In the genomic region with DNA sequence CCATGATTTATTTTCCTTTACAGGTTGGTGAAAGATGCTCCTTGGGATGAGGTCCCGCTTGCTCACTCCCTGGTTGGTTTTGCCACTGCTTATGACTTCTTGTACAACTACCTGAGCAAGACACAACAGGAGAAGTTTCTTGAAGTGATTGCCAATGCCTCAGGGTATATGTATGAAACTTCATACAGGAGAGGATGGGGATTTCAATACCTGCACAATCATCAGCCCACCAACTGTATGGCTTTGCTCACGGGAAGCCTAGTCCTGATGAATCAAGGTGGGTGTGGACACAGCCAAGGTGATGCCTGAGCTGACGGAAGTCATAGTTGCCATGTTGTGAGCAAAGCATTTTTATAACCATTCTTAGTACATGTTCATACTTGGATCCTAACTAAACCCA, we compare ENCODE assay signal across 25 cellular contexts. TPM values are rescaled to one million over a fixed set of nuclear protein-coding genes. Genes with fewer than 3 reads are reported as not detected.
"Had no signal": no experiment of that assay in that cellular context is flagged by ENCODE, and none has a peak within 500 bp of the region (broad histone marks: within the 10 kb centered on the region; RNA-seq: fewer than 3 reads in every experiment).

No MANE protein-coding gene starts in this region.

- H3K4me1 ChIP-seq: gastrocnemius medialis, neural progenitor cell, prostate gland, upper lobe of left lung had no signal

- H3K4me1 Mint-ChIP-seq: naive thymus-derived CD4-positive, alpha-beta T cell; neural progenitor cell; stimulated activated memory B cell treated with anti-CD40 and anti-IgM and Interleukin-4, amounts not matched to agents 10 μg/mL and 1 μg/mL and 100 μg/mL, for 72 hours had no signal

- H3K27me3 Mint-ChIP-seq: stimulated activated memory B cell treated with anti-CD40 and anti-IgM and Interleukin-4, amounts not matched to agents 10 μg/mL and 1 μg/mL and 100 μg/mL, for 72 hours; stimulated activated naive CD8-positive, alpha-beta T cell treated with anti-CD3 and anti-CD28 coated beads, Interleukin-15, Interleukin-2, amounts not matched to agents 100 ng/mL and 50 ng/mL, for 24 hours had no signal

- H3K4me3 Mint-ChIP-seq: endodermal cell; naive thymus-derived CD4-positive, alpha-beta T cell; nephron; neural progenitor cell; stimulated activated memory B cell treated with anti-CD40 and anti-IgM and Interleukin-4, amounts not matched to agents 10 μg/mL and 1 μg/mL and 100 μg/mL, for 72 hours; stimulated activated naive CD8-positive, alpha-beta T cell treated with anti-CD3 and anti-CD28 coated beads, Interleukin-15, Interleukin-2, amounts not matched to agents 100 ng/mL and 50 ng/mL, for 24 hours had no signal

- H2AFZ ChIP-seq: neural progenitor cell had no signal

- H3K4me3 ChIP-seq: gastrocnemius medialis, left lung, neural progenitor cell, prostate gland, skin epidermis, spleen, thoracic aorta, tibial nerve, upper lobe of left lung had no signal

- ATAC-seq: gastrocnemius medialis; left cardiac atrium; left lung; naive thymus-derived CD4-positive, alpha-beta T cell; right cardiac atrium; stimulated activated memory B cell treated with anti-CD40 and anti-IgM and Interleukin-4, amounts not matched to agents 10 μg/mL and 1 μg/mL and 100 μg/mL, for 72 hours had no signal

- FAIRE-seq: colon, urothelium cell line had no signal

- DNase-seq: effector CD8-positive, alpha-beta T cell; endodermal cell; erythroblast; gastrocnemius medialis; head of caudate nucleus; left cardiac atrium; left lung; mesendoderm; midbrain; naive thymus-derived CD4-positive, alpha-beta T cell; right cardiac atrium; spleen; stimulated activated CD4-positive, alpha-beta T cell treated with anti-CD3 and anti-CD28 coated beads, Interleukin-4, amount 100 ng/mL, for 4 hours; upper lobe of left lung had no signal

- H3K9me3 ChIP-seq: gastrocnemius medialis, left lung, prostate gland, spleen, thoracic aorta, tibial nerve, upper lobe of left lung had no signal

- H3K9ac ChIP-seq: neural progenitor cell had no signal

- H3K9me3 Mint-ChIP-seq: endodermal cell; naive thymus-derived CD4-positive, alpha-beta T cell; nephron; neural progenitor cell; stimulated activated memory B cell treated with anti-CD40 and anti-IgM and Interleukin-4, amounts not matched to agents 10 μg/mL and 1 μg/mL and 100 μg/mL, for 72 hours; stimulated activated naive CD8-positive, alpha-beta T cell treated with anti-CD3 and anti-CD28 coated beads, Interleukin-15, Interleukin-2, amounts not matched to agents 100 ng/mL and 50 ng/mL, for 24 hours had no signal

- H3K27ac ChIP-seq: gastrocnemius medialis, left lung, neural progenitor cell, prostate gland, spleen, thoracic aorta, tibial nerve, upper lobe of left lung had no signal

- H3K4me2 ChIP-seq: neural progenitor cell had no signal

- H3K27ac Mint-ChIP-seq: endodermal cell; naive thymus-derived CD4-positive, alpha-beta T cell; nephron; neural progenitor cell; stimulated activated memory B cell treated with anti-CD40 and anti-IgM and Interleukin-4, amounts not matched to agents 10 μg/mL and 1 μg/mL and 100 μg/mL, for 72 hours; stimulated activated naive CD8-positive, alpha-beta T cell treated with anti-CD3 and anti-CD28 coated beads, Interleukin-15, Interleukin-2, amounts not matched to agents 100 ng/mL and 50 ng/mL, for 24 hours had no signal

- H3K27me3 ChIP-seq: gastrocnemius medialis, left lung, neural progenitor cell, spleen, tibial nerve, upper lobe of left lung had no signal

- H3K36me3 ChIP-seq: neural progenitor cell, prostate gland had no signal

RNA-seq across cellular contexts. Expression of gene CALHM6, which starts 34.6 kb away (rescaled TPM):
- total RNA-seq: fibroblast of villous mesenchyme had no signal
